1 cellular context compared by ENCODE assay signal in genomic region chr22:32335471-32335870, GRCh38.
TF ChIP-seq lines count a peak whose summit lies in the region.

No MANE protein-coding gene starts in this region.

TF ChIP-seq in GM23338, 12 proteins besides CTCF, POLR2A, EP300 and RAD21 (continued from another document):
- TF ChIP-seq REST (IDR thresholded peaks at IDR 0.05; ENCODE audit: unreplicated experiment) (no peak), JUNB (IDR thresholded peaks at IDR 0.05; ENCODE audit: unreplicated experiment) (no peak), ZNF114 (CRISPR knock-in tag; IDR thresholded peaks at IDR 0.05) (no peak), ETS1 (IDR thresholded peaks at IDR 0.05) (no peak)
